ENCODE assay signal across 19 cellular contexts in the genomic region with DNA sequence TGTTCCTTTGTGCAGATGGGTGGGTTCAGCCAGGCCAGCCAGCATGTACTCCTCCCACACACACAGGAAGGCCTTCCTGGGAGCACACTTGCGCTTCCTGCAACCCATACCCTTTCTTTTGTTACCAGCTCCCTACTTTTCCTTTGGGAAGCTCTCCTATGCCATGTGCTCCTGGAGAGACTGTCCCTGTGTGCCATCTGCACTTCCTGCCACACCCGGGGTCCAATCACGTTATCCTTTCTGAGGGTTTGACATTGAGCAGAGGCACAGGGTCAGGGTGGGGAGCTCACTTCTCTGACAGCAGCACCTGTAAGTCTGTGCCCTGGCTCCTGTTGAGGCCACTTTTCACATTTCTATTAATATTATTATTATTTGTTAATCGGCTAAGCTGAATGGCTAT.
"Had no signal": no experiment of that assay in that cellular context is flagged by ENCODE, and none has a peak within 500 bp of the region (broad histone marks: within the 10 kb centered on the region; RNA-seq: fewer than 3 reads in every experiment).

No MANE protein-coding gene starts in this region.

- DNase-seq: activated CD4-positive, alpha-beta T cell treated with anti-CD3 and anti-CD28 coated beads, Interleukin-2, amount 50 U/mL, for 1 hour; activated CD8-positive, alpha-beta memory T cell treated with anti-CD3 and anti-CD28 coated beads, Interleukin-2, amount 50 U/mL, for 48 hours; activated gamma-delta T cell treated with Interleukin-2 at 50 U/mL for 16 hours; effector memory CD8-positive, alpha-beta T cell; glutamatergic neuron; left ventricle myocardium superior; ovary; psoas muscle; stimulated activated CD4-positive, alpha-beta T cell treated with anti-CD3 and anti-CD28 coated beads, Interleukin-12 subunit alpha, Interleukin-12 subunit beta, amount 100 ng/mL, for 4 hours; tibial artery had no signal

- H3K9me3 Mint-ChIP-seq: effector memory CD8-positive, alpha-beta T cell; natural killer cell treated with Interleukin-12 subunit alpha and Interleukin-12 subunit beta and Interleukin-15 and Interleukin-18, amount 100 ng/mL, for 72 hours had no signal

- H3K4me1 ChIP-seq: breast epithelium, psoas muscle, right atrium auricular region, tibial artery had no signal

- H3K27me3 ChIP-seq: breast epithelium, dorsolateral prefrontal cortex, ovary, right atrium auricular region, tibial artery had no signal

- H3K4me3 ChIP-seq: breast epithelium, dorsolateral prefrontal cortex, ovary, psoas muscle, right atrium auricular region, tibial artery had no signal

- H3K36me3 ChIP-seq: breast epithelium, ovary, right atrium auricular region, tibial artery had no signal

- H3K4me3 Mint-ChIP-seq: activated naive CD4-positive, alpha-beta T cell treated with anti-CD3 and anti-CD28 coated beads, Interleukin-2, amount 50 U/mL, for 24 hours; central memory CD8-positive, alpha-beta T cell; effector memory CD8-positive, alpha-beta T cell; natural killer cell treated with Interleukin-12 subunit alpha and Interleukin-12 subunit beta and Interleukin-15 and Interleukin-18, amount 100 ng/mL, for 72 hours had no signal

- H3K27ac ChIP-seq: breast epithelium, ovary, psoas muscle, right atrium auricular region, tibial artery had no signal

- H3K4me1 Mint-ChIP-seq: central memory CD8-positive, alpha-beta T cell had no signal

- H3K27ac Mint-ChIP-seq: activated naive CD4-positive, alpha-beta T cell treated with anti-CD3 and anti-CD28 coated beads, Interleukin-2, amount 50 U/mL, for 24 hours; activated T-cell treated with anti-CD3 and anti-CD28 coated beads, Interleukin-2, amount 50 U/mL, for 72 hours; effector memory CD8-positive, alpha-beta T cell; natural killer cell treated with Interleukin-12 subunit alpha and Interleukin-12 subunit beta and Interleukin-15 and Interleukin-18, amount 100 ng/mL, for 72 hours had no signal

- H3K9me3 ChIP-seq: ovary had no signal

- H3K27me3 Mint-ChIP-seq: activated naive CD4-positive, alpha-beta T cell treated with anti-CD3 and anti-CD28 coated beads, Interleukin-2, amount 50 U/mL, for 24 hours; stimulated activated naive CD8-positive, alpha-beta T cell treated with anti-CD3 and anti-CD28 coated beads, Interleukin-15, Interleukin-2, amounts not matched to agents 100 ng/mL and 50 ng/mL, for 24 hours had no signal

- ATAC-seq: effector memory CD8-positive, alpha-beta T cell; esophagus mucosa; natural killer cell treated with Interleukin-12 subunit alpha and Interleukin-12 subunit beta and Interleukin-15 and Interleukin-18, amount 100 ng/mL, for 72 hours had no signal
